8 cellular contexts compared by ENCODE assay signal in genomic region chr9:134407123-134407779, GRCh38.
DNase-seq lines count a peak whose midpoint lies in the region; ATAC-seq, FAIRE-seq and TF ChIP-seq lines count a peak whose summit lies in the region.

No MANE protein-coding gene starts in this region.

- H3K27ac ChIP-seq in brain microvascular endothelial cell (peak overlapping the region; percentile 71), small intestine (ENCODE audit: low read depth in 1 of 2, low read length in 1 of 2) (peak overlapping the region in 1 of 2 donors; percentile 40)

- no peaks in the 10 kb centered on the region for H3K9me3 ChIP-seq in small intestine (ENCODE audit: control insufficient read depth, low read depth)

- no peak for FAIRE-seq in small intestine (lab: Jason Lieb, UNC)

- H3K4me3 ChIP-seq in brain microvascular endothelial cell (ENCODE audit: low read depth, low read length) (peak overlapping the region; percentile 44), small intestine (ENCODE audit: low read depth in 1 of 2, low read length in 2 of 2) (peak overlapping the region in 1 of 2 donors; percentile 9)

- ATAC-seq in HG02571 (IDR thresholded peaks at IDR 0.05; ENCODE audit: unreplicated experiment) (peak; percentile 68), HG03457 (IDR thresholded peaks at IDR 0.05; ENCODE audit: unreplicated experiment) (no peak)

- H3K4me1 ChIP-seq in small intestine (ENCODE audit: control insufficient read depth in 2 of 2, insufficient read depth in 1 of 2, low read depth in 1 of 2, low read length in 1 of 2), result peaks cover 0 to 11% of the 10 kb centered on the region in 2 donors

- 30 to 67% (median 49%) methylated on average over 18 to 33 of the region's 33 CpGs for WGBS in small intestine, 3 donors

- H3K36me3 ChIP-seq in brain microvascular endothelial cell (replicated peaks) (no peaks in the 10 kb centered on the region), small intestine (ENCODE audit: control insufficient read depth in 2 of 2, insufficient read depth in 2 of 2, low read length in 2 of 2) (peaks cover 0 to 3% of the 10 kb centered on the region in 2 donors)

- DNase-seq in GM10266 (ENCODE audit: extremely low spot score) (peak; percentile 97), NCI-H1436 treated with DMSO at 0.1 percent for 48 hours (lab: John Stamatoyannopoulos, UW) (peak; percentile 1), UCSD-AML1 (lab: John Stamatoyannopoulos, UW; ENCODE audit: unreplicated experiment) (peak; percentile 93), brain microvascular endothelial cell (peak; percentile 85), iPS-NIHi11 (ENCODE audit: low spot score) (peak; percentile 91), small intestine (peak; percentile 54)

- in situ Hi-C loops in brain microvascular endothelial cell (cut with HindIII; ENCODE audit: low pct_ligation_motif_present, low sequenced_read_pairs), result no loop called here

- no peaks in the 10 kb centered on the region for H3K27me3 ChIP-seq in brain microvascular endothelial cell (replicated peaks)
- no peaks in the 10 kb centered on the region for H3K27me3 ChIP-seq in small intestine (ENCODE audit: control insufficient read depth in 2 of 2, insufficient read depth in 2 of 2, low read length in 2 of 2)

- TF ChIP-seq CTCF in GM10266 (IDR thresholded peaks at IDR 0.05; ENCODE audit: control insufficient read depth, insufficient read depth, low read depth, missing control alignments) (no peak), brain microvascular endothelial cell (IDR thresholded peaks at IDR 0.05; ENCODE audit: low read depth, low read length, missing control alignments) (no peak)

Comparison
In these comparisons a context has a peak if more than half of its experiments do, and no peak if none do; other contexts are left out.
1. DNase-seq: peak in every context shown above with its lines; median percentile 97 in GM10266; 93 in UCSD-AML1; 91 in iPS-NIHi11; 85 in brain microvascular endothelial cell; 54 in small intestine; 1 in NCI-H1436 treated with DMSO at 0.1 percent for 48 hours.